10 cellular contexts compared by ENCODE assay signal in the genomic region with DNA sequence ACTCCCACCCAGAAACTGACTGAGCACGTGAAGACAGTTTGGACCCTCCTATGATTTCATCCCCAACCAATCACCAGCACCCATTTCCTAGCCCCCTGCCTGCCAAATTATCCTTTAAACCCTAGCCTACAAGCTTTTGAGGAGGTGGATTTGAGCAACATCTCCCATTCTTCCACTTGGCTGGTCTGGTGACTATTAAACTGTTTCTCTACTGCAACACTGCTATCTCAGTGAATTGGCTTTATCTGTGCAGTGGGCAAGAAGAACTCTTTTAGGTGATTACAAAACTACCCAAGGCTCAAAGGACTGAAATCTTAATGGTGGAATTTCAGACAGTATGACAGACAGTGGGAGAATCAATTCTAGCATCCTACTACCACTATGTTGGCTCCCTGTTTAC. TPM values are rescaled to one million over a fixed set of nuclear protein-coding genes. Genes with fewer than 3 reads are reported as not detected.
"Had no signal": no experiment of that assay in that cellular context is flagged by ENCODE, and none has a peak within 500 bp of the region (broad histone marks: within the 10 kb centered on the region; RNA-seq: fewer than 3 reads in every experiment).

No MANE protein-coding gene starts in this region.

- H3K4me3 ChIP-seq: GM23338 had no signal

- DNase-seq: H9, HCEC 1CT, HFFc6, IMR-90, KBM-7 had no signal

- H2AFZ ChIP-seq: GM23338 had no signal

- H3K4me2 ChIP-seq: GM23338 had no signal

- FAIRE-seq: H1, H54, HTR-8/SVneo had no signal

- ATAC-seq: GM23338 had no signal

RNA-seq across cellular contexts. Expression of gene FOXB1, which starts 57.6 kb away (rescaled TPM):
- total RNA-seq: HFFc6, HT-29, IMR-90 had no signal
- polyA plus RNA-seq: IMR-90 had no signal
